20 cellular contexts compared by ENCODE assay signal in the genomic region with DNA sequence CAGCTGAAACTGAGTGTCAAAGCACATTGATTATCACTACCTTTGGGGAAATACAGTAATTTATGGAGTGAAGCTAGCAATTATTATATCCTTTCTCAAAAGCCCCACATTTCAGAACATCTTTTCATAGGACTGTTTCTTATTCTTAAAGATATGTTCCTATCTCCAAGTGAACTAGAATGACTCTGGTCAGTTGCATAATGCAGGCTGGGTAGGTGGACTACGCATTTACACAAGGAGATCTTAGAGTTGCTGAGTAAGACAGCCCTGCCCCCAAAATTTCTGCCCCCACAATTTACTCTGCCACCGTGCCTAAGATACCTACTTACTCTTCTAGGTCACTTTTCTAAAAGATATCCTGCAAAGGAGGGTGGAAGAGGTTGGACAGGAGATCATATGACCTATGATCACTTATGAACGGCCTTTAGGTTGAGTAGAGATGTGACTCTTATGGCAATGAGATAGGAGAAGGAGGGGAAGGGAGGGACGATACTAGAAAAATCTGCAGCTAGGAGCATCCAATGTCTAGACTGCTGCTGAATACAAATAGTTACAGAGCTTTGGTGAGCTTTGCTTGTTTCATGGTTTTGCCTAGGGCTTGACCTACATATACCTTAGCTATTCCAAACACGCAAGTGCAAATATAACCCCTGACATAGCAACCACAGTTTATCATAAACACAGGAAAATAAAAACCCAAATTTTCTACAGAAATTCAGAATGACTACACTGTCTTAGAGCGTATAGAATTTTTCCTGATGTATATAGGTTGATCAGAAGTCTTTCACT.
"Had no signal": no experiment of that assay in that cellular context is flagged by ENCODE, and none has a peak within 500 bp of the region (broad histone marks: within the 10 kb centered on the region; RNA-seq: fewer than 3 reads in every experiment).

No MANE protein-coding gene starts in this region.

- H3K4me3 Mint-ChIP-seq: memory B cell; natural killer cell treated with Interleukin-12 subunit alpha and Interleukin-12 subunit beta and Interleukin-15 and Interleukin-18, amount 100 ng/mL, for 72 hours; neural progenitor cell; type B pancreatic cell had no signal

- H3K36me3 ChIP-seq: colonic mucosa, heart left ventricle, neural progenitor cell, ovary, right atrium auricular region, stomach, uterus had no signal

- ATAC-seq: heart left ventricle; left lobe of liver; natural killer cell treated with Interleukin-12 subunit alpha and Interleukin-12 subunit beta and Interleukin-15 and Interleukin-18, amount 100 ng/mL, for 72 hours had no signal

- H3K36me3 Mint-ChIP-seq: memory B cell; natural killer cell treated with Interleukin-12 subunit alpha and Interleukin-12 subunit beta and Interleukin-15 and Interleukin-18, amount 100 ng/mL, for 72 hours; type B pancreatic cell had no signal

- H3K4me3 ChIP-seq: colonic mucosa, heart left ventricle, neural progenitor cell, ovary, right atrium auricular region, stomach, uterus had no signal

- H2AFZ ChIP-seq: neural progenitor cell had no signal

- H3K27me3 Mint-ChIP-seq: type B pancreatic cell had no signal

- H3K9ac ChIP-seq: neural progenitor cell had no signal

- H3K4me1 ChIP-seq: colonic mucosa, right atrium auricular region, uterus had no signal

- H3K4me1 Mint-ChIP-seq: memory B cell had no signal

- H3K27ac Mint-ChIP-seq: memory B cell; natural killer cell treated with Interleukin-12 subunit alpha and Interleukin-12 subunit beta and Interleukin-15 and Interleukin-18, amount 100 ng/mL, for 72 hours; neural progenitor cell; type B pancreatic cell had no signal

- H3K9me3 Mint-ChIP-seq: memory B cell, type B pancreatic cell had no signal

- H3K9me3 ChIP-seq: colonic mucosa, heart left ventricle, ovary, right atrium auricular region, stomach, uterus had no signal

- DNase-seq: colonic mucosa; dermis blood vessel endothelial cell; heart left ventricle; hippocampal formation; islet precursor cell; midbrain; nucleus accumbens; ovary; small intestine; stimulated activated CD4-positive, alpha-beta T cell treated with anti-CD3 and anti-CD28 coated beads, Interleukin-12 subunit alpha, Interleukin-12 subunit beta, amount 100 ng/mL, for 4 hours; stimulated activated naive CD4-positive, alpha-beta T cell; stomach; substantia nigra; uterus had no signal

- H3K4me2 ChIP-seq: neural progenitor cell had no signal

- H3K27me3 ChIP-seq: colonic mucosa, heart left ventricle, neural progenitor cell, ovary, right atrium auricular region, stomach, uterus had no signal

- H3K27ac ChIP-seq: colonic mucosa, heart left ventricle, neural progenitor cell, ovary, right atrium auricular region, stomach, uterus had no signal
